In the genomic region with DNA sequence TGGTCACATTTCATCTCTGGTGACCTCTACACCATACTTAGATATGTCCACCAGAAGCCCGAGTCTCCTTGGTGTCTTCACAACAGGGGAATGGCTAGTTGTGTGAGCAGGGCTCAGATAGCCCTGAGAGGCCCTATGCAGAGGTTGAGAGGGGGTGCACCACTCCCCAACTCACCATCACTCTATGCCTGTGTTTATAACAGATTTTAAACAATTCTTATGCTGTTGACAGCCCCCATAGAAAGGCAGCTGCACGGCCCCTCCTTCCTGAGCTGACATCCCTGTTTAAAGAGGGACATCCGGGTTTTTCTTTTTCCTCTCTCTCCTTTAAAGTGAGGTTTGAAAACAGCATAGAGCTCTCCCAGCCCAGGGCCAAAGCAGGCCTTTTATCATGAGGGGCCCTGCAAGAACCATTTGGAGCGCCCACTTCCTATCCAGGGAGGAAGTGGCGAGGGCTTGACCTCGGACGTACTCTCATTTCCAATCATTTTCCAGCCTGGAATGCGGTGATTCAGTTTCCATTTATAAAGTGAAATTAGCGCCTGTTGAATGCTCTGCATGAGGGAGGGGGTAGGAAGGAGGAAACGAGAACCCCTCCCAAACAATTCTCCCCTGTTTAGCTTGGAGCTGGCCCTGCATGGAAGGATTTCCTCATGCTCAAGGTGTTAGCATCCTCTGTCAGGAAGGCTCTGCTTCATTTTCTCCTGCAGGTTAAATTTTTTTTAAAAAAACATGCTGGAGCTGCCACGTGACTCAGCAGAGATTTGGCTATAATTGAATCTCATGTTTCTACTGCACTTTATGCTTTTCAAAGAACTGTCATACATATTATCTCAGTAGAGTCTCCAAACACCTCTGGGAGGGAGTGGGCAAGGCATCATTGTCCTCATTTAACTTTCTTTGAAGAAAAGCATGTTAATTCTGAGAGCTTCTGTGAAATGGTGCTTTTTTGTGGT, we compare ENCODE assay signal across 19 cellular contexts.
A peak's percentile ranks its signal among the peaks of the same experiment; 100 is the strongest.
DNase-seq lines count a peak whose midpoint lies in the region; ATAC-seq and TF ChIP-seq lines count a peak whose summit lies in the region.
"Had no signal": no experiment of that assay in that cellular context is flagged by ENCODE, and none has a peak within 500 bp of the region (broad histone marks: within the 10 kb centered on the region; RNA-seq: fewer than 3 reads in every experiment).

No MANE protein-coding gene starts in this region.

- no peak for TF ChIP-seq POLR2A in body of pancreas (IDR thresholded peaks at IDR 0.05)

- no peaks in the 10 kb centered on the region for H3K4me1 ChIP-seq in body of pancreas

- no peaks in the 10 kb centered on the region for H3K9me3 ChIP-seq in body of pancreas

- H3K9me3 Mint-ChIP-seq in neural crest cell (no peaks in the 10 kb centered on the region), nephron progenitor cell (peaks cover 22% of the 10 kb centered on the region)
- H3K9me3 Mint-ChIP-seq: CD4-positive, alpha-beta T cell had no signal

- H3K4me3 Mint-ChIP-seq in neural crest cell (no peak overlapping the region), nephron progenitor cell (no peak overlapping the region)
- H3K4me3 Mint-ChIP-seq: CD4-positive, alpha-beta T cell had no signal

- H3K27me3 Mint-ChIP-seq in neural crest cell (ENCODE audit: low read depth) (no peaks in the 10 kb centered on the region), nephron progenitor cell (ENCODE audit: low read depth, poor library complexity) (peaks cover 15% of the 10 kb centered on the region)
- H3K27me3 Mint-ChIP-seq: CD4-positive, alpha-beta T cell had no signal

- H3K36me3 ChIP-seq in body of pancreas (replicated peaks in 1 of 2; ENCODE audit: insufficient read depth in 1 of 2, low read depth in 2 of 2), result no peaks in the 10 kb centered on the region

- intact Hi-C loops in body of pancreas (cut with DNase I) (no loop called here), left ventricle myocardium superior (cut with micrococcal nuclease) (no loop called here)

- no peaks in the 10 kb centered on the region for H3K36me3 Mint-ChIP-seq in neural crest cell (ENCODE audit: low read depth)
- no peaks in the 10 kb centered on the region for H3K36me3 Mint-ChIP-seq in nephron progenitor cell (ENCODE audit: low read depth)

- H3K27ac ChIP-seq in body of pancreas, result no peak overlapping the region
- H3K27ac ChIP-seq: PC-9 had no signal

- H3K27ac Mint-ChIP-seq in neural crest cell (ENCODE audit: unreplicated experiment) (peak overlapping the region; percentile 91), nephron progenitor cell (no peak overlapping the region)
- H3K27ac Mint-ChIP-seq: CD4-positive, alpha-beta T cell had no signal

- WGBS in body of pancreas, 2 donors, result 72 to 74% methylated on average over 11 of the region's 11 CpGs

- TF ChIP-seq CTCF in body of pancreas (IDR thresholded peaks at IDR 0.05) (no peak), neural crest cell (conservative IDR thresholded peaks at IDR 0.05) (no peak), nephron progenitor cell (IDR thresholded peaks at IDR 0.05) (no peak)

- no peak overlapping the region for H3K4me3 ChIP-seq in body of pancreas
- H3K4me3 ChIP-seq: GM12878, PC-9 had no signal

- DNase-seq in HT1080 (ENCODE audit: low read depth) (peak; percentile 20), body of pancreas (no peak), left ventricle myocardium superior (no peak), neural crest cell (ENCODE audit: low read depth, low spot score) (no peak), nephron progenitor cell (no peak), GM03348 (ENCODE audit: low spot score) (no peak)
- DNase-seq: AML-193; Calu3; CD4-positive, alpha-beta T cell; GOT3; KG1; NCI-H1092; NCI-H1694 treated with DMSO at 0.1 percent for 48 hours; NCI-H446; NCI-H748 treated with DMSO at 0.1 percent for 48 hours; PC-9 had no signal

- peaks cover 47% of the 10 kb centered on the region for H3K4me1 Mint-ChIP-seq in neural crest cell
- peaks cover 41% of the 10 kb centered on the region for H3K4me1 Mint-ChIP-seq in nephron progenitor cell

- no peaks in the 10 kb centered on the region for H3K27me3 ChIP-seq in body of pancreas

- ATAC-seq in body of pancreas, result peak; percentile 40
- peak; percentile 56 for ATAC-seq in left ventricle myocardium superior
- ATAC-seq in GM18498 (IDR thresholded peaks at IDR 0.05; ENCODE audit: unreplicated experiment), result no peak
- no peak for ATAC-seq in GM19452 (IDR thresholded peaks at IDR 0.05; ENCODE audit: unreplicated experiment)
- ATAC-seq: GM12878 had no signal

Comparison
In these comparisons a context has a peak if more than half of its experiments do, and no peak if none do; other contexts are left out.
1. ATAC-seq: peak in body of pancreas (single experiment) and left ventricle myocardium superior (single experiment); none in GM18498 (single experiment) and GM19452 (single experiment).